ENCODE assay signal across 1 cellular context in the genomic region with DNA sequence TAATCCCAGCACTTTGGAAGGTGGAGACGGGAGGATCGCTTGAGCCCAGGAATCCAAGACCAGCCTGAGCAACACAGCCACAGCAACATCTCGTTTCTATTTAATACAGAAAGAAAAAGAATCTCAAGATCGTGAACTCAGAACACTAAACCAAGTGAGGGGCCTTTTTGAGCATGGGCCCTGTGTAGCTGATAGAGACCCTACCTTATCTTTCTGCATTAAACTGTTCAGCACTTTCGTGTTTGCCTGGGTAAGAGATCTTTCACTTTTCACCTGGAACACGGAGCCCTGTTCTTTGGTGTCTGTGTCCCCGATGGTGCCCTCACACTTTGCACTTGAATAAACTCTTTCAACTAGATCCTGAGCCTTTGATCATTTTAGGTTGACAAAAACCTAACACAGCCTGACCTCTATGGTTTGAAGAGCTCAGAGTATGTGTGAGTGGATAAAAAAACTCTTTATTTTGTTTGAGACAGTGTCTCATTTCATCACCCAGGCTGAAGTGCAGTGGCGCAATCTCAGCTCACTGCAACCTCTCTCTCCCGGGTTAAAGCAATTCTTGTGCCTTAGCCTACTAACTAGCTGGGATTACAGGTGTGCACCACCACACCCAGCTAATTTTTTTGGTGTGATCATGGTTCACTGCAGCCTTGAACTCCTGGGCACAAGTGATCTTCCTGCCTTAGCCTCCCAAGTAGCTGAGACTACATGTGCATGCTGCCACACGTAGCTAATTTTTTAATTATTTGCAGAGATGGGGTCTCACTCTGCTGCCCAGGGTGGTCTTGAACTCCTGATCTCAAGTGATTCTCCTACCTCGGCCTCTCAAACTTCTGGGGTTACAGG.
TF ChIP-seq lines count a peak whose summit lies in the region.

No MANE protein-coding gene starts in this region.

TF ChIP-seq in HepG2, 621 proteins besides CTCF, POLR2A, EP300 and RAD21 (continued from another document and continues in another):
- TF ChIP-seq, protein P1, sequence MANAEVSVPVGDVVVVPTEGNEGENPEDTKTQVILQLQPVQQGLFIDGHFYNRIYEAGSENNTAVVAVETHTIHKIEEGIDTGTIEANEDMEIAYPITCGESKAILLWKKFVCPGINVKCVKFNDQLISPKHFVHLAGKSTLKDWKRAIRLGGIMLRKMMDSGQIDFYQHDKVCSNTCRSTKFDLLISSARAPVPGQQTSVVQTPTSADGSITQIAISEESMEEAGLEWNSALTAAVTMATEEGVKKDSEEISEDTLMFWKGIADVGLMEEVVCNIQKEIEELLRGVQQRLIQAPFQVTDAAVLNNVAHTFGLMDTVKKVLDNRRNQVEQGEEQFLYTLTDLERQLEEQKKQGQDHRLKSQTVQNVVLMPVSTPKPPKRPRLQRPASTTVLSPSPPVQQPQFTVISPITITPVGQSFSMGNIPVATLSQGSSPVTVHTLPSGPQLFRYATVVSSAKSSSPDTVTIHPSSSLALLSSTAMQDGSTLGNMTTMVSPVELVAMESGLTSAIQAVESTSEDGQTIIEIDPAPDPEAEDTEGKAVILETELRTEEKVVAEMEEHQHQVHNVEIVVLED (CRISPR knock-in tag; IDR thresholded peaks at IDR 0.05; ENCODE audit: borderline replicate concordance), result no peak
- no peak for TF ChIP-seq RBM22 (optimal IDR thresholded peaks at IDR 0.05; ENCODE audit: low read length)
- TF ChIP-seq ZNF83 (CRISPR knock-in tag; IDR thresholded peaks at IDR 0.05; ENCODE audit: borderline replicate concordance), result 0 out of 2 replicates have a peak, but pooled peaks have one; percentile 62
- no peak for TF ChIP-seq MXI1 (IDR thresholded peaks at IDR 0.05; ENCODE audit: borderline replicate concordance, low read depth, low read length)
- TF ChIP-seq, protein P2, sequence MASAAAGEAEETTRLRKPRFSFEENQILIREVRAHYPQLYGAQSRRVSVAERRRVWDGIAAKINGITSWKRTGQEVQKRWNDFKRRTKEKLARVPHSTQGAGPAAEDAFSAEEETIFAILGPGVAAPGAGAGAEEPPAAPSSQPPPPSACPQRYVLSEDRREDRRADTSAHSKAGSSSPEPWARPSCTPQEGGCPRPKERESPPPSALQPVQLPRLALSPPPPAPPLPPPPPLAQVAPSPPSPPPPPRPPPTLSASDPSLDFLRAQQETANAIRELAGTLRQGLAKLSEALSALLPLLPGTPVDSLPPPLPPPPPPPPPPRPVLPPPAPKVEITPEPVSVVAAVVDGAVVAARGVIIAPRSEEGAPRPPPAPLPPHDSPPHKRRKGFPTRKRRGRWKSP (CRISPR knock-in tag; IDR thresholded peaks at IDR 0.05), result peak; percentile 95
- peak; percentile 81 for TF ChIP-seq ZNF431 (CRISPR knock-in tag; IDR thresholded peaks at IDR 0.05; ENCODE audit: borderline replicate concordance, low read depth)
- TF ChIP-seq, protein P3, sequence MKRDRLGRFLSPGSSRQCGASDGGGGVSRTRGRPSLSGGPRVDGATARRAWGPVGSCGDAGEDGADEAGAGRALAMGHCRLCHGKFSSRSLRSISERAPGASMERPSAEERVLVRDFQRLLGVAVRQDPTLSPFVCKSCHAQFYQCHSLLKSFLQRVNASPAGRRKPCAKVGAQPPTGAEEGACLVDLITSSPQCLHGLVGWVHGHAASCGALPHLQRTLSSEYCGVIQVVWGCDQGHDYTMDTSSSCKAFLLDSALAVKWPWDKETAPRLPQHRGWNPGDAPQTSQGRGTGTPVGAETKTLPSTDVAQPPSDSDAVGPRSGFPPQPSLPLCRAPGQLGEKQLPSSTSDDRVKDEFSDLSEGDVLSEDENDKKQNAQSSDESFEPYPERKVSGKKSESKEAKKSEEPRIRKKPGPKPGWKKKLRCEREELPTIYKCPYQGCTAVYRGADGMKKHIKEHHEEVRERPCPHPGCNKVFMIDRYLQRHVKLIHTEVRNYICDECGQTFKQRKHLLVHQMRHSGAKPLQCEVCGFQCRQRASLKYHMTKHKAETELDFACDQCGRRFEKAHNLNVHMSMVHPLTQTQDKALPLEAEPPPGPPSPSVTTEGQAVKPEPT (CRISPR knock-in tag; IDR thresholded peaks at IDR 0.05; ENCODE audit: low read depth), result no peak
- TF ChIP-seq IKZF1 (IDR thresholded peaks at IDR 0.05), result no peak
- TF ChIP-seq ZNF883 (CRISPR knock-in tag; IDR thresholded peaks at IDR 0.05; ENCODE audit: not compliant biosample characterization), result no peak
- peak; percentile 97 for TF ChIP-seq FOXK1 (CRISPR knock-in tag; IDR thresholded peaks at IDR 0.05; ENCODE audit: borderline replicate concordance, low read depth)
- TF ChIP-seq, protein P4, sequence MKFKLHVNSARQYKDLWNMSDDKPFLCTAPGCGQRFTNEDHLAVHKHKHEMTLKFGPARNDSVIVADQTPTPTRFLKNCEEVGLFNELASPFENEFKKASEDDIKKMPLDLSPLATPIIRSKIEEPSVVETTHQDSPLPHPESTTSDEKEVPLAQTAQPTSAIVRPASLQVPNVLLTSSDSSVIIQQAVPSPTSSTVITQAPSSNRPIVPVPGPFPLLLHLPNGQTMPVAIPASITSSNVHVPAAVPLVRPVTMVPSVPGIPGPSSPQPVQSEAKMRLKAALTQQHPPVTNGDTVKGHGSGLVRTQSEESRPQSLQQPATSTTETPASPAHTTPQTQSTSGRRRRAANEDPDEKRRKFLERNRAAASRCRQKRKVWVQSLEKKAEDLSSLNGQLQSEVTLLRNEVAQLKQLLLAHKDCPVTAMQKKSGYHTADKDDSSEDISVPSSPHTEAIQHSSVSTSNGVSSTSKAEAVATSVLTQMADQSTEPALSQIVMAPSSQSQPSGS (CRISPR knock-in tag; IDR thresholded peaks at IDR 0.05), result peak; percentile 97
- TF ChIP-seq, protein P5, sequence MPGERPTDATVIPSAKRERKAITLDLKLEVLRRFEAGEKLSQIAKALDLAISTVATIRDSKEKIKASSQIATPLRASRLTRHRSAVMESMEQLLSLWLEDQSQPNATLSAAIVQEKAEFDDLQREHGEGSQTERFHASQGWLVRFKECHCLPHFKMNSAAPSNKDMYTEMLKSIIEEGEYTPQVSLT (CRISPR knock-in tag; IDR thresholded peaks at IDR 0.05; ENCODE audit: borderline replicate concordance, low read depth), result no peak
- no peak for TF ChIP-seq SMARCC2 (IDR thresholded peaks at IDR 0.05)
- TF ChIP-seq RNF2 (conservative IDR thresholded peaks at IDR 0.05; ENCODE audit: low read depth), result no peak
- TF ChIP-seq HDAC2 (CRISPR knock-in tag; IDR thresholded peaks at IDR 0.05), result peak; percentile 100
- peak; percentile 97 for TF ChIP-seq ZNF136 (CRISPR knock-in tag; IDR thresholded peaks at IDR 0.05; ENCODE audit: low read depth)
- 0 out of 2 replicates have a peak, but pooled peaks have one; percentile 48 for TF ChIP-seq ZNF550 (CRISPR knock-in tag; IDR thresholded peaks at IDR 0.05; ENCODE audit: borderline replicate concordance)
- TF ChIP-seq, protein P6, sequence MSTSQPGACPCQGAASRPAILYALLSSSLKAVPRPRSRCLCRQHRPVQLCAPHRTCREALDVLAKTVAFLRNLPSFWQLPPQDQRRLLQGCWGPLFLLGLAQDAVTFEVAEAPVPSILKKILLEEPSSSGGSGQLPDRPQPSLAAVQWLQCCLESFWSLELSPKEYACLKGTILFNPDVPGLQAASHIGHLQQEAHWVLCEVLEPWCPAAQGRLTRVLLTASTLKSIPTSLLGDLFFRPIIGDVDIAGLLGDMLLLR (CRISPR knock-in tag; IDR thresholded peaks at IDR 0.05), result 0 out of 2 replicates have a peak, but pooled peaks have one; percentile 7
- peak; percentile 97 for TF ChIP-seq MEIS2 (CRISPR knock-in tag; IDR thresholded peaks at IDR 0.05)
- peak; percentile 37; the same call in 1 of the 2 replicates for TF ChIP-seq ZNF24 (IDR thresholded peaks at IDR 0.05)
- no peak for TF ChIP-seq ZNF547 (CRISPR knock-in tag; IDR thresholded peaks at IDR 0.05)
- TF ChIP-seq ARNT (IDR thresholded peaks at IDR 0.05), result no peak
- peak; percentile 99 for TF ChIP-seq ZNF605 (CRISPR knock-in tag; IDR thresholded peaks at IDR 0.05)
- TF ChIP-seq NR3C1 (CRISPR knock-in tag; IDR thresholded peaks at IDR 0.05), result no peak
- no peak for TF ChIP-seq ZNF75D (CRISPR knock-in tag; IDR thresholded peaks at IDR 0.05; ENCODE audit: borderline replicate concordance)
- no peak for TF ChIP-seq SRSF9 (IDR thresholded peaks at IDR 0.05; ENCODE audit: borderline replicate concordance, insufficient read depth, low read depth, low read length, poor library complexity, severe bottlenecking)
- no peak for TF ChIP-seq ZBTB21 (CRISPR knock-in tag; IDR thresholded peaks at IDR 0.05)
- TF ChIP-seq MAFG (CRISPR knock-in tag; IDR thresholded peaks at IDR 0.05), result no peak
- peak; percentile 41; the same call in 1 of the 2 replicates for TF ChIP-seq POLR2AphosphoS5 (IDR thresholded peaks at IDR 0.05; ENCODE audit: low read depth, low read length)
- TF ChIP-seq SRSF1 (optimal IDR thresholded peaks at IDR 0.05; ENCODE audit: low read depth, low read length), result no peak
- TF ChIP-seq MBD4 (IDR thresholded peaks at IDR 0.05; ENCODE audit: borderline replicate concordance, low read length), result peak; percentile 74; the same call in 1 of the 2 replicates
- no peak for TF ChIP-seq EZH2 (conservative IDR thresholded peaks at IDR 0.05; ENCODE audit: low read depth, low read length)
- TF ChIP-seq, protein P7, sequence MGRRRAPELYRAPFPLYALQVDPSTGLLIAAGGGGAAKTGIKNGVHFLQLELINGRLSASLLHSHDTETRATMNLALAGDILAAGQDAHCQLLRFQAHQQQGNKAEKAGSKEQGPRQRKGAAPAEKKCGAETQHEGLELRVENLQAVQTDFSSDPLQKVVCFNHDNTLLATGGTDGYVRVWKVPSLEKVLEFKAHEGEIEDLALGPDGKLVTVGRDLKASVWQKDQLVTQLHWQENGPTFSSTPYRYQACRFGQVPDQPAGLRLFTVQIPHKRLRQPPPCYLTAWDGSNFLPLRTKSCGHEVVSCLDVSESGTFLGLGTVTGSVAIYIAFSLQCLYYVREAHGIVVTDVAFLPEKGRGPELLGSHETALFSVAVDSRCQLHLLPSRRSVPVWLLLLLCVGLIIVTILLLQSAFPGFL (CRISPR knock-in tag; IDR thresholded peaks at IDR 0.05), result no peak; the same call in 1 of the 2 replicates
- TF ChIP-seq, protein P8, sequence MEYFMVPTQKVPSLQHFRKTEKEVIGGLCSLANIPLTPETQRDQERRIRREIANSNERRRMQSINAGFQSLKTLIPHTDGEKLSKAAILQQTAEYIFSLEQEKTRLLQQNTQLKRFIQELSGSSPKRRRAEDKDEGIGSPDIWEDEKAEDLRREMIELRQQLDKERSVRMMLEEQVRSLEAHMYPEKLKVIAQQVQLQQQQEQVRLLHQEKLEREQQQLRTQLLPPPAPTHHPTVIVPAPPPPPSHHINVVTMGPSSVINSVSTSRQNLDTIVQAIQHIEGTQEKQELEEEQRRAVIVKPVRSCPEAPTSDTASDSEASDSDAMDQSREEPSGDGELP (IDR thresholded peaks at IDR 0.05; ENCODE audit: borderline replicate concordance, low read depth), result peak; percentile 67; the same call in 1 of the 2 replicates
- peak; percentile 93 for TF ChIP-seq ZNF12 (CRISPR knock-in tag; IDR thresholded peaks at IDR 0.05)
- TF ChIP-seq, protein P9, sequence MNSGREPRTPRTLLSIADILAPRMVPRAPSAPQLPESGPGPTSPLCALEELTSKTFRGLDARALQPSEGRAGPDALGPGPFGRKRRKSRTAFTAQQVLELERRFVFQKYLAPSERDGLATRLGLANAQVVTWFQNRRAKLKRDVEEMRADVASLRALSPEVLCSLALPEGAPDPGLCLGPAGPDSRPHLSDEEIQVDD (CRISPR knock-in tag; IDR thresholded peaks at IDR 0.05; ENCODE audit: borderline replicate concordance), result 0 out of 2 replicates have a peak, but pooled peaks have one; percentile 5
- TF ChIP-seq, protein P10, sequence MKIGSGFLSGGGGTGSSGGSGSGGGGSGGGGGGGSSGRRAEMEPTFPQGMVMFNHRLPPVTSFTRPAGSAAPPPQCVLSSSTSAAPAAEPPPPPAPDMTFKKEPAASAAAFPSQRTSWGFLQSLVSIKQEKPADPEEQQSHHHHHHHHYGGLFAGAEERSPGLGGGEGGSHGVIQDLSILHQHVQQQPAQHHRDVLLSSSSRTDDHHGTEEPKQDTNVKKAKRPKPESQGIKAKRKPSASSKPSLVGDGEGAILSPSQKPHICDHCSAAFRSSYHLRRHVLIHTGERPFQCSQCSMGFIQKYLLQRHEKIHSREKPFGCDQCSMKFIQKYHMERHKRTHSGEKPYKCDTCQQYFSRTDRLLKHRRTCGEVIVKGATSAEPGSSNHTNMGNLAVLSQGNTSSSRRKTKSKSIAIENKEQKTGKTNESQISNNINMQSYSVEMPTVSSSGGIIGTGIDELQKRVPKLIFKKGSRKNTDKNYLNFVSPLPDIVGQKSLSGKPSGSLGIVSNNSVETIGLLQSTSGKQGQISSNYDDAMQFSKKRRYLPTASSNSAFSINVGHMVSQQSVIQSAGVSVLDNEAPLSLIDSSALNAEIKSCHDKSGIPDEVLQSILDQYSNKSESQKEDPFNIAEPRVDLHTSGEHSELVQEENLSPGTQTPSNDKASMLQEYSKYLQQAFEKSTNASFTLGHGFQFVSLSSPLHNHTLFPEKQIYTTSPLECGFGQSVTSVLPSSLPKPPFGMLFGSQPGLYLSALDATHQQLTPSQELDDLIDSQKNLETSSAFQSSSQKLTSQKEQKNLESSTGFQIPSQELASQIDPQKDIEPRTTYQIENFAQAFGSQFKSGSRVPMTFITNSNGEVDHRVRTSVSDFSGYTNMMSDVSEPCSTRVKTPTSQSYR (CRISPR knock-in tag; IDR thresholded peaks at IDR 0.05; ENCODE audit: borderline replicate concordance), result peak; percentile 71
- no peak for TF ChIP-seq ZNF616 (CRISPR knock-in tag; IDR thresholded peaks at IDR 0.05; ENCODE audit: low read depth)
- 0 out of 2 replicates have a peak, but pooled peaks have one; percentile 23 for TF ChIP-seq ZNF709 (CRISPR knock-in tag; IDR thresholded peaks at IDR 0.05)
- TF ChIP-seq, protein P11, sequence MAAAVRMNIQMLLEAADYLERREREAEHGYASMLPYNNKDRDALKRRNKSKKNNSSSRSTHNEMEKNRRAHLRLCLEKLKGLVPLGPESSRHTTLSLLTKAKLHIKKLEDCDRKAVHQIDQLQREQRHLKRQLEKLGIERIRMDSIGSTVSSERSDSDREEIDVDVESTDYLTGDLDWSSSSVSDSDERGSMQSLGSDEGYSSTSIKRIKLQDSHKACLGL (CRISPR knock-in tag; IDR thresholded peaks at IDR 0.05), result no peak
- TF ChIP-seq, protein P12, sequence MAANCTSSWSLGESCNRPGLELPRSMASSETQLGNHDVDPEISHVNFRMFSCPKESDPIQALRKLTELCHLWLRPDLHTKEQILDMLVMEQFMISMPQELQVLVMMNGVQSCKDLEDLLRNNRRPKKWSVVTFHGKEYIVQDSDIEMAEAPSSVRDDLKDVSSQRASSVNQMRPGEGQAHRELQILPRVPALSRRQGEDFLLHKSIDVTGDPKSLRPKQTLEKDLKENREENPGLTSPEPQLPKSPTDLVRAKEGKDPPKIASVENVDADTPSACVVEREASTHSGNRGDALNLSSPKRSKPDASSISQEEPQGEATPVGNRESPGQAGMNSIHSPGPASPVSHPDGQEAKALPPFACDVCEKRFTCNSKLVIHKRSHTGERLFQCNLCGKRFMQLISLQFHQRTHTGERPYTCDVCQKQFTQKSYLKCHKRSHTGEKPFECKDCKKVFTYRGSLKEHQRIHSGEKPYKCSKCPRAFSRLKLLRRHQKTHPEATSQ (CRISPR knock-in tag; IDR thresholded peaks at IDR 0.05; ENCODE audit: borderline replicate concordance), result peak; percentile 99; the same call in 1 of the 2 replicates
